ENCODE assay signal across 16 cellular contexts in genomic region chr2:71926098-71926466, GRCh38.
DNase-seq lines count a peak whose midpoint lies in the region; FAIRE-seq and TF ChIP-seq lines count a peak whose summit lies in the region.
"Had no signal": no experiment of that assay in that cellular context is flagged by ENCODE, and none has a peak within 500 bp of the region (broad histone marks: within the 10 kb centered on the region; RNA-seq: fewer than 3 reads in every experiment).

No MANE protein-coding gene starts in this region.

- H3K27me3 ChIP-seq in endodermal cell (ENCODE audit: control insufficient read depth, insufficient read depth, low read length, poor library complexity, severe bottlenecking) (no peaks in the 10 kb centered on the region), ovary (no peaks in the 10 kb centered on the region)
- H3K27me3 ChIP-seq: MG63 had no signal

- TF ChIP-seq CTCF in GM13977 (IDR thresholded peaks at IDR 0.05; ENCODE audit: extremely low read depth, insufficient read depth, missing control alignments) (no peak), endodermal cell (conservative IDR thresholded peaks at IDR 0.05) (no peak), nephron progenitor cell (IDR thresholded peaks at IDR 0.05) (no peak), D721Med (IDR thresholded peaks at IDR 0.05; ENCODE audit: insufficient read depth, missing control alignments) (no peak), ovary (IDR thresholded peaks at IDR 0.05) (no peak)

- DNase-seq in D341Med (ENCODE audit: low spot score) (peak; percentile 6), GM13977 (ENCODE audit: low spot score) (peak; percentile 3), endodermal cell (peak; percentile 35), nephron progenitor cell (peak; percentile 36), D721Med (ENCODE audit: insufficient read length, low spot score) (no peak), cerebellar cortex (ENCODE audit: low spot score) (no peak), ovary (no peak), pons (ENCODE audit: low spot score) (no peak)
- DNase-seq: NCI-H187 treated with DMSO at 0.1 percent for 48 hours, SHP77 treated with DMSO at 0.1 percent for 48 hours had no signal

- H3K4me3 Mint-ChIP-seq in endodermal cell (no peak overlapping the region), nephron progenitor cell (no peak overlapping the region)
- H3K4me3 Mint-ChIP-seq: CD8-positive, alpha-beta T cell had no signal

- H3K4me1 ChIP-seq in endodermal cell (ENCODE audit: control insufficient read depth, insufficient read depth, low read length) (no peaks in the 10 kb centered on the region), ovary (ENCODE audit: insufficient read depth) (no peaks in the 10 kb centered on the region)

- H3K4me3 ChIP-seq in endodermal cell (ENCODE audit: low read length) = no peak overlapping the region
- H3K4me3 ChIP-seq in ovary = no peak overlapping the region
- H3K4me3 ChIP-seq: MG63 had no signal

- peaks cover 4% of the 10 kb centered on the region for H3K27me3 Mint-ChIP-seq in endodermal cell (ENCODE audit: insufficient read depth)
- H3K27me3 Mint-ChIP-seq in nephron progenitor cell (ENCODE audit: low read depth, poor library complexity) = peaks cover 36% of the 10 kb centered on the region

- H3K36me3 ChIP-seq in endodermal cell (ENCODE audit: control insufficient read depth, insufficient read depth, low read length) = no peaks in the 10 kb centered on the region
- no peaks in the 10 kb centered on the region for H3K36me3 ChIP-seq in ovary
- H3K36me3 ChIP-seq: MG63 had no signal

- H3K9ac ChIP-seq in endodermal cell (ENCODE audit: extremely low read depth, low read length, poor library complexity, severe bottlenecking) = no peak overlapping the region
- H3K9ac ChIP-seq: KMS-11 had no signal

- H3K27ac ChIP-seq in endodermal cell (ENCODE audit: low read depth, low read length) (no peak overlapping the region), ovary (no peak overlapping the region)
- H3K27ac ChIP-seq: KMS-11 had no signal

- in situ Hi-C loops in GM13977 (cut with MboI; ENCODE audit: low pct_unique_long_range_greater_than_20kb, low sequenced_read_pairs, unreplicated experiment) = no loop called here

- H3K36me3 Mint-ChIP-seq in endodermal cell (ENCODE audit: low read depth) (no peaks in the 10 kb centered on the region), nephron progenitor cell (ENCODE audit: low read depth) (no peaks in the 10 kb centered on the region)
- H3K36me3 Mint-ChIP-seq: CD8-positive, alpha-beta T cell had no signal

- intact Hi-C loops in ovary (cut with DNase I) = loop anchor here in 3 of 4 donors (10.0 kb wide), 3 partner anchors 649 to 819 kb away; no protein-coding TSS in a partner anchor

- no peak overlapping the region for H3K27ac Mint-ChIP-seq in endodermal cell
- H3K27ac Mint-ChIP-seq in nephron progenitor cell = no peak overlapping the region
- H3K27ac Mint-ChIP-seq: CD8-positive, alpha-beta T cell had no signal

- no peaks in the 10 kb centered on the region for H3K9me3 ChIP-seq in endodermal cell (ENCODE audit: control insufficient read depth, low read length)
- H3K9me3 ChIP-seq in ovary = no peaks in the 10 kb centered on the region
- H3K9me3 ChIP-seq: MG63 had no signal

- no peak for FAIRE-seq in D721Med (lab: Jason Lieb, UNC)
- FAIRE-seq: H54, HepG2, RCC 7860 had no signal

- no peak for TF ChIP-seq EP300 in ovary (IDR thresholded peaks at IDR 0.05)

- WGBS in endodermal cell (ENCODE audit: insufficient coverage in 1 of 2, insufficient read length in 1 of 2), 2 experiments = 92 to 95% methylated on average over 9 of the region's 9 CpGs
- 85 to 89% (median 89%) methylated on average over 9 of the region's 9 CpGs for WGBS in ovary, 3 donors

- TF ChIP-seq POLR2A in ovary (IDR thresholded peaks at IDR 0.05) = no peak

- H3K9me3 Mint-ChIP-seq in endodermal cell = no peaks in the 10 kb centered on the region
- H3K9me3 Mint-ChIP-seq in nephron progenitor cell = no peaks in the 10 kb centered on the region
- H3K9me3 Mint-ChIP-seq: CD8-positive, alpha-beta T cell had no signal

- H3K4me1 Mint-ChIP-seq in endodermal cell = no peaks in the 10 kb centered on the region
- H3K4me1 Mint-ChIP-seq in nephron progenitor cell = peaks cover 34% of the 10 kb centered on the region

Comparison
In these comparisons a context has a peak if more than half of its experiments do, and no peak if none do; other contexts are left out.
1. DNase-seq: peak in D341Med (single experiment), GM13977 (single experiment), endodermal cell (single experiment) and nephron progenitor cell (single experiment); none in D721Med (single experiment), cerebellar cortex (single experiment), ovary (0 of 5) and pons (single experiment).